2 cellular contexts compared by ENCODE assay signal in the genomic region with DNA sequence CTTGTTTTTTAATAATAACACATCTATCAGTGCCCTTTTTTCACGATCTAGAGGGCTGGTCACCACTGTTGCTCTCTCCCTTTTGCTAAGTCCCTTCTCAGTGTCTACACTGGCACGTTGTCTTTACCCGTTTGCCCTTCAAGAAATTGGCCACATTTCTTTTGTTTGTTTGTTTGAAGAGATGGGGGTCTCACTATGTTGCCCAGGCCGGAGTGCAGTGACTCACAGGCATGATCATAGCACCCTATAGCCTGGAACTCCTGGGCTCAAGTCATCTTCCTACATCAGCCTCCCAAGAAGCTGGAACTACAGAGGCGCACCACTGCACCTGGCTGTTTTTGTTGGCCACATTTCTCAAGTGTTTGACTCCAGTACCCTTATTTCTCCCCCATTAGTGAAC.
A peak's percentile ranks its signal among the peaks of the same experiment; 100 is the strongest.
TF ChIP-seq lines count a peak whose summit lies in the region.

No MANE protein-coding gene starts in this region.

TF ChIP-seq in HepG2, 621 proteins besides CTCF, POLR2A, EP300 and RAD21:
- peak; percentile 85 for TF ChIP-seq ZNF121 (CRISPR knock-in tag; IDR thresholded peaks at IDR 0.05)
- no peak for TF ChIP-seq ZFP82 (CRISPR knock-in tag; IDR thresholded peaks at IDR 0.05; ENCODE audit: borderline replicate concordance)
- TF ChIP-seq MEIS2 (CRISPR knock-in tag; IDR thresholded peaks at IDR 0.05) = no peak
- TF ChIP-seq ZNF563 (CRISPR knock-in tag; IDR thresholded peaks at IDR 0.05) = no peak

TF ChIP-seq in WTC11, 78 proteins besides CTCF, POLR2A, EP300 and RAD21:
- TF ChIP-seq, protein P1, sequence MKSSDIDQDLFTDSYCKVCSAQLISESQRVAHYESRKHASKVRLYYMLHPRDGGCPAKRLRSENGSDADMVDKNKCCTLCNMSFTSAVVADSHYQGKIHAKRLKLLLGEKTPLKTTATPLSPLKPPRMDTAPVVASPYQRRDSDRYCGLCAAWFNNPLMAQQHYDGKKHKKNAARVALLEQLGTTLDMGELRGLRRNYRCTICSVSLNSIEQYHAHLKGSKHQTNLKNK (CRISPR knock-in tag; IDR thresholded peaks at IDR 0.05) = no peak
- TF ChIP-seq, protein P2, sequence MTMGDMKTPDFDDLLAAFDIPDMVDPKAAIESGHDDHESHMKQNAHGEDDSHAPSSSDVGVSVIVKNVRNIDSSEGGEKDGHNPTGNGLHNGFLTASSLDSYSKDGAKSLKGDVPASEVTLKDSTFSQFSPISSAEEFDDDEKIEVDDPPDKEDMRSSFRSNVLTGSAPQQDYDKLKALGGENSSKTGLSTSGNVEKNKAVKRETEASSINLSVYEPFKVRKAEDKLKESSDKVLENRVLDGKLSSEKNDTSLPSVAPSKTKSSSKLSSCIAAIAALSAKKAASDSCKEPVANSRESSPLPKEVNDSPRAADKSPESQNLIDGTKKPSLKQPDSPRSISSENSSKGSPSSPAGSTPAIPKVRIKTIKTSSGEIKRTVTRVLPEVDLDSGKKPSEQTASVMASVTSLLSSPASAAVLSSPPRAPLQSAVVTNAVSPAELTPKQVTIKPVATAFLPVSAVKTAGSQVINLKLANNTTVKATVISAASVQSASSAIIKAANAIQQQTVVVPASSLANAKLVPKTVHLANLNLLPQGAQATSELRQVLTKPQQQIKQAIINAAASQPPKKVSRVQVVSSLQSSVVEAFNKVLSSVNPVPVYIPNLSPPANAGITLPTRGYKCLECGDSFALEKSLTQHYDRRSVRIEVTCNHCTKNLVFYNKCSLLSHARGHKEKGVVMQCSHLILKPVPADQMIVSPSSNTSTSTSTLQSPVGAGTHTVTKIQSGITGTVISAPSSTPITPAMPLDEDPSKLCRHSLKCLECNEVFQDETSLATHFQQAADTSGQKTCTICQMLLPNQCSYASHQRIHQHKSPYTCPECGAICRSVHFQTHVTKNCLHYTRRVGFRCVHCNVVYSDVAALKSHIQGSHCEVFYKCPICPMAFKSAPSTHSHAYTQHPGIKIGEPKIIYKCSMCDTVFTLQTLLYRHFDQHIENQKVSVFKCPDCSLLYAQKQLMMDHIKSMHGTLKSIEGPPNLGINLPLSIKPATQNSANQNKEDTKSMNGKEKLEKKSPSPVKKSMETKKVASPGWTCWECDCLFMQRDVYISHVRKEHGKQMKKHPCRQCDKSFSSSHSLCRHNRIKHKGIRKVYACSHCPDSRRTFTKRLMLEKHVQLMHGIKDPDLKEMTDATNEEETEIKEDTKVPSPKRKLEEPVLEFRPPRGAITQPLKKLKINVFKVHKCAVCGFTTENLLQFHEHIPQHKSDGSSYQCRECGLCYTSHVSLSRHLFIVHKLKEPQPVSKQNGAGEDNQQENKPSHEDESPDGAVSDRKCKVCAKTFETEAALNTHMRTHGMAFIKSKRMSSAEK (CRISPR knock-in tag; IDR thresholded peaks at IDR 0.05; ENCODE audit: borderline replicate concordance) = no peak
- TF ChIP-seq MXD4 (CRISPR knock-in tag; IDR thresholded peaks at IDR 0.05; ENCODE audit: borderline replicate concordance) (no peak), ZNF263 (CRISPR knock-in tag; IDR thresholded peaks at IDR 0.05; ENCODE audit: low read depth) (no peak), ZNF416 (CRISPR knock-in tag; IDR thresholded peaks at IDR 0.05) (no peak), EMX1 (CRISPR knock-in tag; IDR thresholded peaks at IDR 0.05) (no peak), ZNF121 (CRISPR knock-in tag; IDR thresholded peaks at IDR 0.05) (peak; percentile 92), NR3C1 (CRISPR knock-in tag; conservative IDR thresholded peaks at IDR 0.05; ENCODE audit: low read depth) (no peak)
